13 cellular contexts compared by ENCODE assay signal in genomic region chr2:111227716-111228141, GRCh38.
A peak's percentile ranks its signal among the peaks of the same experiment; 100 is the strongest.
DNase-seq lines count a peak whose midpoint lies in the region; ATAC-seq and TF ChIP-seq lines count a peak whose summit lies in the region.
"Had no signal": no experiment of that assay in that cellular context is flagged by ENCODE, and none has a peak within 500 bp of the region (broad histone marks: within the 10 kb centered on the region; RNA-seq: fewer than 3 reads in every experiment).

No MANE protein-coding gene starts in this region.

- H3K9me3 Mint-ChIP-seq in chondrocyte (ENCODE audit: low read depth), result peaks cover 22% of the 10 kb centered on the region

- H3K27ac ChIP-seq in HUES6 (ENCODE audit: low read depth, low read length), result no peak overlapping the region
- H3K27ac ChIP-seq in left lung, result no peak overlapping the region
- H3K27ac ChIP-seq: lower lobe of right lung had no signal

- DNase-seq in AG10803 (ENCODE audit: low read depth), result peak; percentile 96
- DNase-seq in chondrocyte (ENCODE audit: low spot score), result no peak
- no peak for DNase-seq in left lung
- DNase-seq in NCI-H2081 treated with DMSO at 0.1 percent for 48 hours (lab: John Stamatoyannopoulos, UW), result no peak
- no peak for DNase-seq in G401 (ENCODE audit: low spot score)
- no peak for DNase-seq in NCI-H187 treated with DMSO at 0.1 percent for 48 hours (lab: John Stamatoyannopoulos, UW)
- DNase-seq: activated naive CD4-positive, alpha-beta T cell treated with anti-CD3 and anti-CD28 coated beads, Interleukin-2, amount 50 U/mL, for 16 hours; lower lobe of right lung; NCI-H1436 treated with DMSO at 0.1 percent for 48 hours; stimulated activated CD8-positive, alpha-beta memory T cell treated with anti-CD3 and anti-CD28 coated beads, Interleukin-4, amount 100 ng/mL, for 48 hours had no signal

- H3K27me3 Mint-ChIP-seq in chondrocyte (ENCODE audit: low read depth), result no peaks in the 10 kb centered on the region

- no peak for TF ChIP-seq CTCF in AG10803 (conservative IDR thresholded peaks at IDR 0.05; ENCODE audit: low read length)
- TF ChIP-seq CTCF in chondrocyte (IDR thresholded peaks at IDR 0.05), result no peak
- no peak for TF ChIP-seq CTCF in left lung (IDR thresholded peaks at IDR 0.05)

- H3K9me3 ChIP-seq in HUES6 (ENCODE audit: control insufficient read depth, insufficient read depth, low read depth, low read length), result peaks cover 15% of the 10 kb centered on the region
- H3K9me3 ChIP-seq in left lung, result peaks cover 0 to 22% of the 10 kb centered on the region in 2 donors
- H3K9me3 ChIP-seq: HAP-1 had no signal

- H3K4me1 ChIP-seq in HUES6 (ENCODE audit: control insufficient read depth, insufficient read depth, low read length) (peaks cover 4% of the 10 kb centered on the region), left lung (peaks cover 0 to 5% of the 10 kb centered on the region in 2 donors)
- H3K4me1 ChIP-seq: HAP-1 had no signal

- in situ Hi-C loops in G401 (cut with HindIII; ENCODE audit: low sequenced_read_pairs), result no loop called here

- H3K36me3 Mint-ChIP-seq in chondrocyte (ENCODE audit: low read depth), result peaks cover 25% of the 10 kb centered on the region

- no peak overlapping the region for H3K9ac ChIP-seq in HUES6 (ENCODE audit: low read length)

- intact Hi-C loops in left lung (cut with DNase I), result no loop called here

- no peaks in the 10 kb centered on the region for H3K27me3 ChIP-seq in HUES6 (ENCODE audit: control insufficient read depth, insufficient read depth, low read length)
- H3K27me3 ChIP-seq in left lung, result peaks cover 0 to 6% of the 10 kb centered on the region in 2 donors

- H3K4me1 Mint-ChIP-seq in chondrocyte (ENCODE audit: low read depth), result peaks cover 31% of the 10 kb centered on the region

- H3K27ac Mint-ChIP-seq in chondrocyte (ENCODE audit: unreplicated experiment), result peak overlapping the region; percentile 88

- H3K36me3 ChIP-seq in HUES6 (ENCODE audit: control insufficient read depth, insufficient read depth, low read length) (no peaks in the 10 kb centered on the region), left lung (no peaks in the 10 kb centered on the region)
- H3K36me3 ChIP-seq: HAP-1, lower lobe of right lung had no signal

- peak; percentile 35 for ATAC-seq in left lung
- ATAC-seq in GM21526 (IDR thresholded peaks at IDR 0.05; ENCODE audit: low FRiP score, unreplicated experiment), result no peak

- no peak overlapping the region for H3K4me3 ChIP-seq in AG10803 (ENCODE audit: low read length)
- peak overlapping the region; percentile 7; the same call in 1 of the 2 replicates for H3K4me3 ChIP-seq in HUES6 (ENCODE audit: low read depth, low read length)
- H3K4me3 ChIP-seq in left lung, result no peak overlapping the region
- H3K4me3 ChIP-seq: HAP-1, lower lobe of right lung had no signal

- H3K4me3 Mint-ChIP-seq in chondrocyte (ENCODE audit: unreplicated experiment), result no peak overlapping the region
